Comparison of ENCODE assay signal across 8 cellular contexts in genomic region chr7:6283391-6284054, GRCh38. TPM values are rescaled to one million over a fixed set of nuclear protein-coding genes. Genes with fewer than 3 reads are reported as not detected.
A peak's percentile ranks its signal among the peaks of the same experiment; 100 is the strongest.
DNase-seq lines count a peak whose midpoint lies in the region; FAIRE-seq and TF ChIP-seq lines count a peak whose summit lies in the region.
"Not testable (repeated sequence)": the region's sequence is repeated elsewhere in the genome, so short reads cannot be mapped to it uniquely, and the experiment has no call there.

No MANE protein-coding gene starts in this region.

- H3K27ac ChIP-seq in SK-N-SH (ENCODE audit: low read depth in 2 of 2, low read length in 1 of 2) (peak overlapping the region; percentile 4 to 89; a peak in 3 of 4 replicates), mesenchymal stem cell (ENCODE audit: low read length, poor library complexity, severe bottlenecking) (peak overlapping the region; percentile 95)

- peak overlapping the region; percentile 36; the same call in 1 of the 2 replicates for H2AFZ ChIP-seq in SK-N-SH (ENCODE audit: low read depth)
- peak overlapping the region; percentile 44 for H2AFZ ChIP-seq in mesenchymal stem cell (ENCODE audit: low read depth, low read length)

- 71% methylated on average over 9 of the region's 9 CpGs for WGBS in SK-N-SH (ENCODE audit: low lambda C conversion rate)
- 53% methylated on average over 9 of the region's 9 CpGs for WGBS in mesenchymal stem cell

- H4K8ac ChIP-seq in mesenchymal stem cell (ENCODE audit: low read length), result peak overlapping the region; percentile 89

- H2BK12ac ChIP-seq in mesenchymal stem cell (ENCODE audit: low read length in 2 of 2), result peak overlapping the region; percentile 59 to 100

- H3K79me1 ChIP-seq in mesenchymal stem cell (replicated peaks; ENCODE audit: low read length, poor library complexity, severe bottlenecking), result not testable (repeated sequence)

- peak overlapping the region; percentile 66; the same call in 1 of the 2 replicates for H3K9ac ChIP-seq in SK-N-SH
- H3K9ac ChIP-seq in mesenchymal stem cell (ENCODE audit: low read length), result peak overlapping the region; percentile 85
- H3K9ac ChIP-seq in skeletal muscle satellite cell (ENCODE audit: low read depth, low read length), result peak overlapping the region; percentile 94

- peak overlapping the region; percentile 98 for H2BK15ac ChIP-seq in mesenchymal stem cell (ENCODE audit: low read depth, poor library complexity, severe bottlenecking)

- H3K4me3 Mint-ChIP-seq in MCF 10A (ENCODE audit: unreplicated experiment), result peak overlapping the region; percentile 57

- H3K4me1 ChIP-seq in SK-N-SH (ENCODE audit: control insufficient read depth in 1 of 2, insufficient read depth in 2 of 2, low read depth in 1 of 2, low read length in 1 of 2), result not testable (repeated sequence)
- H3K4me1 ChIP-seq in mesenchymal stem cell (ENCODE audit: control insufficient read depth, insufficient read depth, low read depth, low read length) (peaks cover 11% of the 10 kb centered on the region), skeletal muscle satellite cell (ENCODE audit: control insufficient read depth, insufficient read depth, low read length) (peaks cover 37% of the 10 kb centered on the region)

- H2BK120ac ChIP-seq in mesenchymal stem cell (ENCODE audit: low read depth, low read length), result peak overlapping the region; percentile 71

- not testable (repeated sequence) for H3K9me2 ChIP-seq in SK-N-SH

- H3K4me1 Mint-ChIP-seq in MCF 10A (ENCODE audit: insufficient read depth, unreplicated experiment), result peaks cover 12% of the 10 kb centered on the region

- BruUV-seq in MCF 10A (replicated peaks; lab: Mats Ljungman, UMichigan), result not testable (repeated sequence)

- TF ChIP-seq RAD21 in SK-N-SH (IDR thresholded peaks at IDR 0.05; ENCODE audit: low read length), result not testable (repeated sequence)

- not testable (repeated sequence) for H3K36me3 ChIP-seq in SK-N-SH (replicated peaks in 1 of 2; ENCODE audit: control insufficient read depth in 1 of 2, insufficient read depth in 2 of 2, low read length in 1 of 2); mesenchymal stem cell (ENCODE audit: control insufficient read depth in 1 of 2, insufficient read depth in 2 of 2, low read depth in 1 of 2, low read length in 2 of 2); skeletal muscle satellite cell (ENCODE audit: insufficient read depth, low read length)

- not testable (repeated sequence) for H3K23ac ChIP-seq in mesenchymal stem cell (ENCODE audit: low read length in 2 of 2)

- not testable (repeated sequence) for H3K36me3 Mint-ChIP-seq in MCF 10A (ENCODE audit: insufficient read depth, unreplicated experiment)

- H3K9me3 Mint-ChIP-seq in MCF 10A (ENCODE audit: unreplicated experiment), result not testable (repeated sequence)

- H3K9me3 ChIP-seq in SK-N-SH; mesenchymal stem cell (ENCODE audit: control insufficient read depth, low read length); skeletal muscle satellite cell (replicated peaks; ENCODE audit: low read length): not testable (repeated sequence)

- in situ Hi-C loops in ACHN (cut with HindIII; ENCODE audit: low pct_ligation_motif_present, low pct_unique_long_range_greater_than_20kb, low sequenced_read_pairs), result not testable (repeated sequence)

- peak overlapping the region; percentile 93 for H3K27ac Mint-ChIP-seq in MCF 10A (ENCODE audit: low read depth, unreplicated experiment)

- peak overlapping the region; percentile 95 for H2BK5ac ChIP-seq in mesenchymal stem cell (ENCODE audit: low read depth, low read length, poor library complexity, severe bottlenecking)

- not testable (repeated sequence) for H3K4me3 ChIP-seq in SK-N-SH (ENCODE audit: low read depth in 2 of 2, low read length in 1 of 2); mesenchymal stem cell (ENCODE audit: insufficient read depth in 1 of 2, low read depth in 1 of 2, low read length in 2 of 2)
- H3K4me3 ChIP-seq in skeletal muscle satellite cell (ENCODE audit: low read length), result peak overlapping the region; percentile 61

- peak overlapping the region; percentile 85 for H4K91ac ChIP-seq in mesenchymal stem cell (ENCODE audit: low read length)

- 0 out of 2 replicates have a peak overlapping the region, but pooled peaks have one; percentile 26 for H3K4me2 ChIP-seq in SK-N-SH
- not testable (repeated sequence) for H3K4me2 ChIP-seq in mesenchymal stem cell (ENCODE audit: low read length, poor library complexity, severe bottlenecking)
- H3K4me2 ChIP-seq in skeletal muscle satellite cell (ENCODE audit: low read length), result peak overlapping the region; percentile 82

- H3F3A ChIP-seq in SK-N-SH (replicated peaks; ENCODE audit: insufficient read depth), result peaks cover 19% of the 10 kb centered on the region

- H4K20me1 ChIP-seq in SK-N-SH (ENCODE audit: insufficient read depth), result not testable (repeated sequence)

- not testable (repeated sequence) for H3K27me3 Mint-ChIP-seq in MCF 10A (ENCODE audit: insufficient read depth, unreplicated experiment)

- H3K79me2 ChIP-seq in SK-N-SH (ENCODE audit: insufficient read depth), result not testable (repeated sequence)

- peak overlapping the region; percentile 66 to 91 for H3K4ac ChIP-seq in mesenchymal stem cell (ENCODE audit: low read depth in 1 of 2, low read length in 2 of 2)

- not testable (repeated sequence) for H3K14ac ChIP-seq in mesenchymal stem cell (ENCODE audit: low read length in 2 of 2)

- intact Hi-C loops in MCF 10A (cut with micrococcal nuclease), result not testable (repeated sequence)

- peak overlapping the region; percentile 96 for H2AK5ac ChIP-seq in mesenchymal stem cell (ENCODE audit: low read length, severe bottlenecking)

- POLR2A ChIA-PET in SK-N-SH (lab: Yijun Ruan, JAX), result not testable (repeated sequence)
- POLR2A ChIA-PET in MCF 10A (lab: Yijun Ruan, JAX), result interaction anchor here (0.7 to 3.8 kb wide), 7 partner anchors 10 to 162 kb away, joined by 3 to 29 read pairs (median 5); no protein-coding TSS in a partner anchor

- DNase-seq in ACHN (peak; percentile 68), LHCN-M2 (ENCODE audit: low read depth) (peak; percentile 85), MCF 10A (ENCODE audit: unreplicated experiment) (peak; percentile 42), fibroblast of peridontal ligament (ENCODE audit: extremely low read depth) (peak; percentile 88), mesenchymal stem cell (peak; percentile 53)
- DNase-seq in SK-N-SH, result not testable (repeated sequence)

- FAIRE-seq in G401.6 (lab: Jason Lieb, UNC), result peak; percentile 48

- peak in 1 of 2 experiments; percentile 55; a peak in 1 of 4 replicates for TF ChIP-seq EP300 in SK-N-SH (IDR thresholded peaks at IDR 0.05; ENCODE audit: borderline replicate concordance in 1 of 2, low read depth in 1 of 2, low read length in 1 of 2)

- TF ChIP-seq CTCF in SK-N-SH (IDR thresholded peaks at IDR 0.05); MCF 10A (IDR thresholded peaks at IDR 0.05; ENCODE audit: unreplicated experiment): not testable (repeated sequence)

- CTCF ChIA-PET in SK-N-SH (lab: Yijun Ruan, JAX) (interaction anchor here (1.2 to 2.3 kb wide), 3 partner anchors 10 to 124 kb away, joined by 4 to 9 read pairs (median 5); no protein-coding TSS in a partner anchor), MCF 10A (lab: Yijun Ruan, JAX) (interaction anchor here (0.6 to 0.9 kb wide), 4 partner anchors 12 to 124 kb away, joined by 3 to 6 read pairs (median 4); no protein-coding TSS in a partner anchor)

- H3K27me3 ChIP-seq in SK-N-SH (ENCODE audit: insufficient read depth); mesenchymal stem cell (ENCODE audit: control insufficient read depth in 1 of 2, insufficient read depth in 1 of 2, low read length in 2 of 2); skeletal muscle satellite cell (ENCODE audit: control insufficient read depth, insufficient read depth, low read length): not testable (repeated sequence)

- H3K18ac ChIP-seq in mesenchymal stem cell (ENCODE audit: low read depth in 1 of 2, low read length in 2 of 2), result peak overlapping the region; percentile 85 to 88

TF ChIP-seq in SK-N-SH, 30 proteins besides CTCF, POLR2A, EP300 and RAD21:
- TF ChIP-seq MAX (IDR thresholded peaks at IDR 0.05; ENCODE audit: low read depth) (peak; percentile 44; the same call in 1 of the 2 replicates), TEAD4 (IDR thresholded peaks at IDR 0.05; ENCODE audit: borderline replicate concordance, insufficient read depth) (peak; percentile 77; the same call in 1 of the 2 replicates), JUND (IDR thresholded peaks at IDR 0.05) (peak; percentile 77), RXRA (IDR thresholded peaks at IDR 0.05; ENCODE audit: borderline replicate concordance, low read depth) (peak; percentile 62), TCF12 (IDR thresholded peaks at IDR 0.05) (peak; percentile 48), FOSL2 (IDR thresholded peaks at IDR 0.05; ENCODE audit: borderline replicate concordance, low read depth) (peak; percentile 69)

RNA-seq across cellular contexts. Expression of gene CYTH3, which starts 11.1 kb away (rescaled TPM):
- total RNA-seq in LHCN-M2 (2014; rRNA removed) (23.9 and 32.7 TPM in 2 replicates), MCF 10A (2022) (19.3 and 23.5 TPM in 2 replicates)
- polyA plus RNA-seq in LHCN-M2 (2012), result 39.0 TPM
- 55.1 and 56.8 TPM in 2 replicates for polyA plus RNA-seq in SK-N-SH (2012; rRNA removed)
- polyA plus RNA-seq in SK-N-SH (2012; cell fraction: cytosol; rRNA removed), result 28.3 and 39.7 TPM in 2 replicates
- polyA plus RNA-seq in SK-N-SH (2012; cell fraction: nucleus; rRNA removed), result 98.4 and 108 TPM in 2 replicates
- 29.0 TPM for polyA plus RNA-seq in mesenchymal stem cell (2013, experiment 1 of 2)
- polyA plus RNA-seq in mesenchymal stem cell (2013, experiment 2 of 2), result 33.4 TPM
- total RNA-seq in skeletal muscle satellite cell (2012; rRNA removed), result 26.4 and 28.6 TPM in 2 replicates
